15 cellular contexts compared by ENCODE assay signal in the genomic region with DNA sequence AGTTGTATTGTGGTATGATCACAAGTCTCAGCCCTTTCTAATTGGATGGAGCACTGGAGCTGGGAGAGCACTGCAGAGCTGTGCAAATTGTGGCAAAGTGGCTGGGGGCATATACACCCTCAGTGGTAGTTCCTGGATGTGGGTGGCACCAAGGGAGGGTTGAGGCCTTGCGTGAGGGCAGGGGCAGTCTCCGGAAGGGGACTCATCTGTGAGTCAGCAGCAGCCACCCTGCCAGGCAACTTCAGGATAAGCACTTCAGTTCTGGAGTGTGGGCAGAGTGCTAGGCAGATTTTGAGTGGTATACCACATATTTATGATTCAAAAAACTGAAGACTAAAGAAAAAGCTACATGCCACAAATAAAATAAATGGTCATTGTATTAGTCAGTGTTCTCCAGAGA.
A peak's percentile ranks its signal among the peaks of the same experiment; 100 is the strongest.
DNase-seq lines count a peak whose midpoint lies in the region; ATAC-seq and TF ChIP-seq lines count a peak whose summit lies in the region.
"Had no signal": no experiment of that assay in that cellular context is flagged by ENCODE, and none has a peak within 500 bp of the region (broad histone marks: within the 10 kb centered on the region; RNA-seq: fewer than 3 reads in every experiment).

No MANE protein-coding gene starts in this region.

- intact Hi-C loops in stomach (cut with DNase I; ENCODE audit: low total_unique reads) = no loop called here

- no peak for TF ChIP-seq CTCF in lung (IDR thresholded peaks at IDR 0.05; ENCODE audit: control extremely low read depth, extremely low read depth)
- TF ChIP-seq CTCF in stomach (IDR thresholded peaks at IDR 0.05) = no peak

- peak overlapping the region; percentile 19 for H3K4me3 Mint-ChIP-seq in activated T-helper 17 cell treated with anti-CD3 and anti-CD28 coated beads, Interleukin-2, amount 50 U/mL, for 72 hours
- H3K4me3 Mint-ChIP-seq: naive thymus-derived CD8-positive, alpha-beta T cell; WTC11 had no signal

- H3K36me3 Mint-ChIP-seq in activated T-helper 17 cell treated with anti-CD3 and anti-CD28 coated beads, Interleukin-2, amount 50 U/mL, for 72 hours (ENCODE audit: low read depth) = no peaks in the 10 kb centered on the region
- H3K36me3 Mint-ChIP-seq: naive thymus-derived CD8-positive, alpha-beta T cell; WTC11 had no signal

- no peaks in the 10 kb centered on the region for H3K9me3 Mint-ChIP-seq in activated T-helper 17 cell treated with anti-CD3 and anti-CD28 coated beads, Interleukin-2, amount 50 U/mL, for 72 hours
- H3K9me3 Mint-ChIP-seq: naive thymus-derived CD8-positive, alpha-beta T cell; WTC11 had no signal

- peak overlapping the region; percentile 75 for H3K27ac Mint-ChIP-seq in activated T-helper 17 cell treated with anti-CD3 and anti-CD28 coated beads, Interleukin-2, amount 50 U/mL, for 72 hours
- H3K27ac Mint-ChIP-seq: naive thymus-derived CD8-positive, alpha-beta T cell; WTC11 had no signal

- H3K4me1 ChIP-seq in lung (ENCODE audit: control insufficient read depth in 2 of 2, insufficient read depth in 2 of 2, low read length in 2 of 2) (peaks cover 0 to 2% of the 10 kb centered on the region in 2 donors), stomach (no peaks in the 10 kb centered on the region)
- no peaks in the 10 kb centered on the region for H3K4me1 ChIP-seq in effector memory CD4-positive, alpha-beta T cell (ENCODE audit: control insufficient read depth, insufficient read depth, low read length, poor library complexity, severe bottlenecking)

- 59 to 76% methylated on average over 2 of the region's 2 CpGs for WGBS in lung, 2 donors
- WGBS in stomach, 5 donors = 81 to 96% (median 90%) methylated on average over 2 of the region's 2 CpGs

- H3K27me3 Mint-ChIP-seq in activated T-helper 17 cell treated with anti-CD3 and anti-CD28 coated beads, Interleukin-2, amount 50 U/mL, for 72 hours = no peaks in the 10 kb centered on the region
- H3K27me3 Mint-ChIP-seq: naive thymus-derived CD8-positive, alpha-beta T cell had no signal

- no peaks in the 10 kb centered on the region for H3K9me3 ChIP-seq in lung (ENCODE audit: control insufficient read depth in 2 of 2, insufficient read depth in 1 of 2, low read length in 1 of 2)
- H3K9me3 ChIP-seq in effector memory CD4-positive, alpha-beta T cell (ENCODE audit: control insufficient read depth, low read length) = no peaks in the 10 kb centered on the region
- H3K9me3 ChIP-seq in stomach = no peaks in the 10 kb centered on the region
- H3K9me3 ChIP-seq: thoracic aorta had no signal

- no peak for TF ChIP-seq POLR2A in stomach (IDR thresholded peaks at IDR 0.05)

- H3K27ac ChIP-seq in lung (ENCODE audit: low read depth in 1 of 2, low read length in 1 of 2) (no peak overlapping the region), stomach (no peak overlapping the region)
- H3K27ac ChIP-seq in effector memory CD4-positive, alpha-beta T cell (ENCODE audit: insufficient read depth, low read length, poor library complexity, severe bottlenecking) = no peak overlapping the region
- H3K27ac ChIP-seq: thoracic aorta had no signal

- peak; percentile 90 for ATAC-seq in activated T-helper 17 cell treated with anti-CD3 and anti-CD28 coated beads, Interleukin-2, amount 50 U/mL, for 72 hours (replicated peaks)
- peak; percentile 84 for ATAC-seq in lung (ENCODE audit: insufficient read depth, low FRiP score)
- ATAC-seq in HG02610 (IDR thresholded peaks at IDR 0.05; ENCODE audit: unreplicated experiment) = no peak
- ATAC-seq: K562; naive thymus-derived CD8-positive, alpha-beta T cell; WTC11 had no signal

- peaks cover 6% of the 10 kb centered on the region for H3K4me1 Mint-ChIP-seq in activated T-helper 17 cell treated with anti-CD3 and anti-CD28 coated beads, Interleukin-2, amount 50 U/mL, for 72 hours
- H3K4me1 Mint-ChIP-seq: naive thymus-derived CD8-positive, alpha-beta T cell had no signal

- H3K27me3 ChIP-seq in lung (ENCODE audit: control insufficient read depth, insufficient read depth) = no peaks in the 10 kb centered on the region
- no peaks in the 10 kb centered on the region for H3K27me3 ChIP-seq in effector memory CD4-positive, alpha-beta T cell (replicated peaks; ENCODE audit: control insufficient read depth, insufficient read depth, low read length, poor library complexity, severe bottlenecking)
- H3K27me3 ChIP-seq in stomach = no peaks in the 10 kb centered on the region

- peak; percentile 56 for DNase-seq in EL
- peak; percentile 48 for DNase-seq in HS-5 (ENCODE audit: low read depth)
- peak; percentile 44 for DNase-seq in lung (ENCODE audit: low spot score)
- no peak for DNase-seq in effector memory CD4-positive, alpha-beta T cell
- no peak for DNase-seq in cerebellar cortex (ENCODE audit: low spot score)
- no peak for DNase-seq in stomach
- DNase-seq: activated naive CD4-positive, alpha-beta T cell; naive thymus-derived CD8-positive, alpha-beta T cell; NCI-H2107; RPMI8226 had no signal

- TF ChIP-seq EP300 in stomach (IDR thresholded peaks at IDR 0.05) = no peak

- no peak overlapping the region for H3K4me3 ChIP-seq in lung
- no peak overlapping the region for H3K4me3 ChIP-seq in effector memory CD4-positive, alpha-beta T cell (ENCODE audit: insufficient read depth, low read depth, low read length, poor library complexity, severe bottlenecking)
- no peak overlapping the region for H3K4me3 ChIP-seq in stomach
- H3K4me3 ChIP-seq: K562, thoracic aorta had no signal

- H3K36me3 ChIP-seq in lung (ENCODE audit: control insufficient read depth in 2 of 2, insufficient read depth in 2 of 2, low read length in 2 of 2) (no peaks in the 10 kb centered on the region), stomach (no peaks in the 10 kb centered on the region)
- H3K36me3 ChIP-seq in effector memory CD4-positive, alpha-beta T cell (ENCODE audit: control insufficient read depth, insufficient read depth, low read length) = no peaks in the 10 kb centered on the region
- H3K36me3 ChIP-seq: thoracic aorta had no signal

Comparison
In these comparisons a context has a peak if more than half of its experiments do, and no peak if none do; other contexts are left out.
1. DNase-seq: peak in EL (single experiment), HS-5 (single experiment) and lung (single experiment); none in effector memory CD4-positive, alpha-beta T cell (0 of 3), cerebellar cortex (single experiment) and stomach (single experiment).